In genomic region chr1:225911207-225912130, GRCh38 we compare ENCODE assay signal across 8 cellular contexts. TPM values are rescaled to one million over a fixed set of nuclear protein-coding genes. Genes with fewer than 3 reads are reported as not detected.
DNase-seq lines count a peak whose midpoint lies in the region; ATAC-seq and TF ChIP-seq lines count a peak whose summit lies in the region.

No MANE protein-coding gene starts in this region.

- no peak for TF ChIP-seq POLR2A in GM18505 (IDR thresholded peaks at IDR 0.05; ENCODE audit: borderline replicate concordance, extremely low read depth, insufficient read depth, insufficient read length)

- DNase-seq in activated CD8-positive, alpha-beta T cell treated with anti-CD3 and anti-CD28 coated beads for 36 hours, result peak; percentile 78
- peak; percentile 24 for DNase-seq in epidermal melanocyte (ENCODE audit: insufficient read length, low spot score)
- DNase-seq in naive B cell, result peak; percentile 63
- DNase-seq in stimulated activated naive B cell treated with anti-CD40 and anti-IgM and Interleukin-4, amounts not matched to agents 10 μg/mL and 1 μg/mL and 100 μg/mL, for 72 hours, result peak; percentile 39
- no peak for DNase-seq in NCI-H345 treated with DMSO at 0.1 percent for 48 hours (lab: John Stamatoyannopoulos, UW; ENCODE audit: unreplicated experiment)

- CTCF ChIA-PET in activated CD8-positive, alpha-beta T cell treated with anti-CD3 and anti-CD28 coated beads for 36 hours (lab: Charles Lee), result interaction anchor here (0.6 to 3.4 kb wide), 36 partner anchors 9 to 508 kb away, joined by 3 to 37 read pairs (median 4); partner anchors contain the start of genes LEFTY1, PYCR2, SRP9 and TMEM63A

- ATAC-seq in GM18505 (IDR thresholded peaks at IDR 0.05; ENCODE audit: unreplicated experiment) (peak; percentile 68), HG03378 (IDR thresholded peaks at IDR 0.05; ENCODE audit: unreplicated experiment) (peak; percentile 48), naive B cell (ENCODE audit: low read depth in 2 of 2) (peak; percentile 92), GM21367 (IDR thresholded peaks at IDR 0.05; ENCODE audit: unreplicated experiment) (no peak)
- ATAC-seq in activated CD8-positive, alpha-beta T cell treated with anti-CD3 and anti-CD28 coated beads for 36 hours, result peak; percentile 94
- peak; percentile 91 to 94 for ATAC-seq in stimulated activated naive B cell treated with anti-CD40 and anti-IgM and Interleukin-4, amounts not matched to agents 10 μg/mL and 1 μg/mL and 100 μg/mL, for 72 hours (replicated peaks)

- H3K4me1 Mint-ChIP-seq in activated CD8-positive, alpha-beta T cell treated with anti-CD3 and anti-CD28 coated beads for 36 hours (ENCODE audit: low read depth), result peaks cover 17% of the 10 kb centered on the region
- H3K4me1 Mint-ChIP-seq in naive B cell, result peaks cover 11 to 32% (median 16%) of the 10 kb centered on the region in 3 donors
- H3K4me1 Mint-ChIP-seq in stimulated activated naive B cell treated with anti-CD40 and anti-IgM and Interleukin-4, amounts not matched to agents 10 μg/mL and 1 μg/mL and 100 μg/mL, for 72 hours, result peaks cover 14 to 23% of the 10 kb centered on the region in 2 donors

- H3K36me3 Mint-ChIP-seq in activated CD8-positive, alpha-beta T cell treated with anti-CD3 and anti-CD28 coated beads for 36 hours (ENCODE audit: low read depth), result peaks cover 1% of the 10 kb centered on the region
- no peaks in the 10 kb centered on the region for H3K36me3 Mint-ChIP-seq in naive B cell
- H3K36me3 Mint-ChIP-seq in stimulated activated naive B cell treated with anti-CD40 and anti-IgM and Interleukin-4, amounts not matched to agents 10 μg/mL and 1 μg/mL and 100 μg/mL, for 72 hours, result peaks cover 6 to 25% of the 10 kb centered on the region in 2 donors

- POLR2A ChIA-PET in activated CD8-positive, alpha-beta T cell treated with anti-CD3 and anti-CD28 coated beads for 36 hours (lab: Charles Lee), result interaction anchor here (0.8 to 1.3 kb wide), 5 partner anchors 12 to 142 kb away, joined by 3 to 5 read pairs (median 3); partner anchors contain the start of genes PYCR2 and SRP9

- TF ChIP-seq CTCF in activated CD8-positive, alpha-beta T cell treated with anti-CD3 and anti-CD28 coated beads for 36 hours (IDR thresholded peaks at IDR 0.05), result peak; percentile 93

- H3K4me3 Mint-ChIP-seq in activated CD8-positive, alpha-beta T cell treated with anti-CD3 and anti-CD28 coated beads for 36 hours, result no peak overlapping the region
- H3K4me3 Mint-ChIP-seq in naive B cell, result peak overlapping the region in 2 of 8 donors; percentile 22 to 56
- H3K4me3 Mint-ChIP-seq in stimulated activated naive B cell treated with anti-CD40 and anti-IgM and Interleukin-4, amounts not matched to agents 10 μg/mL and 1 μg/mL and 100 μg/mL, for 72 hours, result no peak overlapping the region

- H3K27me3 Mint-ChIP-seq in activated CD8-positive, alpha-beta T cell treated with anti-CD3 and anti-CD28 coated beads for 36 hours, result no peaks in the 10 kb centered on the region
- H3K27me3 Mint-ChIP-seq in naive B cell, result no peaks in the 10 kb centered on the region
- H3K27me3 Mint-ChIP-seq in stimulated activated naive B cell treated with anti-CD40 and anti-IgM and Interleukin-4, amounts not matched to agents 10 μg/mL and 1 μg/mL and 100 μg/mL, for 72 hours, result no peaks in the 10 kb centered on the region

- no peak overlapping the region for H3K27ac Mint-ChIP-seq in activated CD8-positive, alpha-beta T cell treated with anti-CD3 and anti-CD28 coated beads for 36 hours
- peak overlapping the region in 4 of 6 donors; percentile 37 to 84 (median 70) for H3K27ac Mint-ChIP-seq in naive B cell
- no peak overlapping the region for H3K27ac Mint-ChIP-seq in stimulated activated naive B cell treated with anti-CD40 and anti-IgM and Interleukin-4, amounts not matched to agents 10 μg/mL and 1 μg/mL and 100 μg/mL, for 72 hours

- H3K9me3 Mint-ChIP-seq in activated CD8-positive, alpha-beta T cell treated with anti-CD3 and anti-CD28 coated beads for 36 hours, result no peaks in the 10 kb centered on the region
- no peaks in the 10 kb centered on the region for H3K9me3 Mint-ChIP-seq in naive B cell
- no peaks in the 10 kb centered on the region for H3K9me3 Mint-ChIP-seq in stimulated activated naive B cell treated with anti-CD40 and anti-IgM and Interleukin-4, amounts not matched to agents 10 μg/mL and 1 μg/mL and 100 μg/mL, for 72 hours

- intact Hi-C loops in activated CD8-positive, alpha-beta T cell treated with anti-CD3 and anti-CD28 coated beads for 36 hours (cut with micrococcal nuclease), result loop anchor here (5.0 kb wide), 3 partner anchors 44 to 434 kb away; partner anchors contain the start of gene SRP9

RNA-seq across cellular contexts. Expression of gene PYCR2, which starts 12.6 kb away (rescaled TPM):
- 100 to 1,000 TPM; 132 to 134 TPM for total RNA-seq in activated CD8-positive, alpha-beta T cell treated with anti-CD3 and anti-CD28 coated beads for 36 hours
- polyA plus RNA-seq in naive B cell (ENCODE audit: low read depth in 6 of 6), result 10 to 100 TPM; 57.5 to 96.5 (median 68.7) TPM

RNA-seq across cellular contexts. Expression of gene LEFTY1, which starts 22.5 kb away (rescaled TPM):
- total RNA-seq in activated CD8-positive, alpha-beta T cell treated with anti-CD3 and anti-CD28 coated beads for 36 hours, result under 1 TPM; 0.16 to 0.83 TPM
- polyA plus RNA-seq in naive B cell (ENCODE audit: low read depth in 6 of 6), result not detected

RNA-seq across cellular contexts. Expression of gene TMEM63A, which starts 29.3 kb away (rescaled TPM):
- 10 to 100 TPM; 51.4 to 54.6 TPM for total RNA-seq in activated CD8-positive, alpha-beta T cell treated with anti-CD3 and anti-CD28 coated beads for 36 hours
- polyA plus RNA-seq in naive B cell (ENCODE audit: low read depth in 6 of 6), result 10 to 100 TPM; 10.6 to 38.5 (median 20.0) TPM

RNA-seq across cellular contexts. Expression of gene LEFTY2, which starts 29.6 kb away (rescaled TPM):
- total RNA-seq in activated CD8-positive, alpha-beta T cell treated with anti-CD3 and anti-CD28 coated beads for 36 hours, result not detected
- polyA plus RNA-seq in naive B cell (ENCODE audit: low read depth in 6 of 6), result not detected

Comparison
In these comparisons a context has a peak if more than half of its experiments do, and no peak if none do; other contexts are left out.
1. H3K27ac Mint-ChIP-seq: peak in naive B cell (4 of 6); none in activated CD8-positive, alpha-beta T cell treated with anti-CD3 and anti-CD28 coated beads for 36 hours (single experiment) and stimulated activated naive B cell treated with anti-CD40 and anti-IgM and Interleukin-4, amounts not matched to agents 10 μg/mL and 1 μg/mL and 100 μg/mL, for 72 hours (single experiment).